Comparison of ENCODE assay signal across 33 cellular contexts in the genomic region with DNA sequence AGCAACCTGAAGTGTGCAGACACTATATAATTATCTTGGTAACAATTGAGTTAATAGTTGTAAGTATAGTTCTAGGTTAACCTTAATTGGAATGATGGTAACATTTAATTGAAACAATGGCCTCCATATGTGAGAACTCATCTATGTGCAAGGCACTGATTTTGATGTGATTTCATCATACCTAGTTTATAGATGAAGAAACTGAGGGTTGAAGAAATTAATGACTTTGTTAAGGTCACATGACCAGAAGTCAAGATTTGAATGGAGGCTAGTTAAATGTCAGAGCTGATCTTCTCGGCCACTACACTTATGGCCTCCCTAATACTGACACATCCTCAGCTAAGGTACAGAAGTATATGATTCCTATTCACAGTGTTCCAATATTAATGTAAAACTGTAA.
"Had no signal": no experiment of that assay in that cellular context is flagged by ENCODE, and none has a peak within 500 bp of the region (broad histone marks: within the 10 kb centered on the region; RNA-seq: fewer than 3 reads in every experiment).

No MANE protein-coding gene starts in this region.

- H3K27ac ChIP-seq: adrenal gland, ascending aorta, body of pancreas, brain microvascular endothelial cell, breast epithelium, cardiac muscle cell had no signal

- ATAC-seq: activated naive CD4-positive, alpha-beta T cell treated with anti-CD3 and anti-CD28 coated beads, Interleukin-2, amount 50 U/mL, for 72 hours; activated naive CD8-positive, alpha-beta T cell treated with anti-CD3 and anti-CD28 coated beads, Interleukin-2, amount 50 U/mL, for 24 hours; activated T-cell treated with anti-CD3 and anti-CD28 coated beads, Interleukin-2, amount 50 U/mL, for 4 hours; activated T-cell treated with anti-CD3 and anti-CD28 coated beads, Interleukin-2, amount 50 U/mL, for 72 hours; activated T-helper 17 cell treated with anti-CD3 and anti-CD28 coated beads, Interleukin-2, amount 50 U/mL, for 72 hours; body of pancreas had no signal

- H3K36me3 ChIP-seq: adrenal gland, ascending aorta, brain microvascular endothelial cell, breast epithelium, cardiac muscle cell had no signal

- H3K27me3 ChIP-seq: adrenal gland, ascending aorta, body of pancreas, brain microvascular endothelial cell, breast epithelium, cardiac muscle cell had no signal

- H3K9me3 ChIP-seq: adrenal gland, ascending aorta, body of pancreas, breast epithelium had no signal

- H3K4me1 ChIP-seq: adrenal gland, ascending aorta, body of pancreas, breast epithelium had no signal

- DNase-seq: activated effector memory CD4-positive, alpha-beta T cell treated with anti-CD3 and anti-CD28 coated beads, Interleukin-2, amount 50 U/mL, for 16 hours; activated effector memory CD4-positive, alpha-beta T cell treated with Interleukin-2 at 50 U/mL for 16 hours; activated gamma-delta T cell; activated gamma-delta T cell treated with Interleukin-2 at 50 U/mL for 16 hours; activated naive CD4-positive, alpha-beta T cell; activated naive CD4-positive, alpha-beta T cell treated with anti-CD3 and anti-CD28 coated beads for 36 hours; activated naive CD4-positive, alpha-beta T cell treated with anti-CD3 and anti-CD28 coated beads, Interleukin-2, amount 10 ng/mL, durations not matched to agents 7 days and 5 days; activated naive CD4-positive, alpha-beta T cell treated with anti-CD3 and anti-CD28 coated beads, Interleukin-2, amount 50 U/mL, for 16 hours; activated naive CD4-positive, alpha-beta T cell treated with Interleukin-2 at 50 U/mL for 16 hours; activated naive CD8-positive, alpha-beta T cell treated with anti-CD3 and anti-CD28 coated beads for 36 hours; activated naive CD8-positive, alpha-beta T cell treated with anti-CD3 and anti-CD28 coated beads, Interleukin-2, amount 10 ng/mL, durations not matched to agents 7 days and 5 days; activated naive CD8-positive, alpha-beta T cell treated with anti-CD3 and anti-CD28 coated beads, Interleukin-2, amount 50 U/mL, for 24 hours; activated T-cell treated with anti-CD3 and anti-CD28 coated beads, Interleukin-2, amount 50 U/mL, for 24 hours; activated T-cell treated with anti-CD3 and anti-CD28 coated beads, Interleukin-2, amount 50 U/mL, for 4 hours; activated T-cell treated with anti-CD3 and anti-CD28 coated beads, Interleukin-2, amount 50 U/mL, for 48 hours; activated T-cell treated with anti-CD3 and anti-CD28 coated beads, Interleukin-2, amount 50 U/mL, for 72 hours; adrenal gland; amniotic stem cell; amygdala; anterior cingulate cortex; aorta; body of pancreas; brain microvascular endothelial cell; caudate nucleus; central memory CD4-positive, alpha-beta T cell; cerebellar nuclear complex had no signal

- H3K4me3 ChIP-seq: adrenal gland, ascending aorta, body of pancreas, breast epithelium, cardiac muscle cell had no signal

- FAIRE-seq: astrocyte, bronchial epithelial cell had no signal
